In the genomic region with DNA sequence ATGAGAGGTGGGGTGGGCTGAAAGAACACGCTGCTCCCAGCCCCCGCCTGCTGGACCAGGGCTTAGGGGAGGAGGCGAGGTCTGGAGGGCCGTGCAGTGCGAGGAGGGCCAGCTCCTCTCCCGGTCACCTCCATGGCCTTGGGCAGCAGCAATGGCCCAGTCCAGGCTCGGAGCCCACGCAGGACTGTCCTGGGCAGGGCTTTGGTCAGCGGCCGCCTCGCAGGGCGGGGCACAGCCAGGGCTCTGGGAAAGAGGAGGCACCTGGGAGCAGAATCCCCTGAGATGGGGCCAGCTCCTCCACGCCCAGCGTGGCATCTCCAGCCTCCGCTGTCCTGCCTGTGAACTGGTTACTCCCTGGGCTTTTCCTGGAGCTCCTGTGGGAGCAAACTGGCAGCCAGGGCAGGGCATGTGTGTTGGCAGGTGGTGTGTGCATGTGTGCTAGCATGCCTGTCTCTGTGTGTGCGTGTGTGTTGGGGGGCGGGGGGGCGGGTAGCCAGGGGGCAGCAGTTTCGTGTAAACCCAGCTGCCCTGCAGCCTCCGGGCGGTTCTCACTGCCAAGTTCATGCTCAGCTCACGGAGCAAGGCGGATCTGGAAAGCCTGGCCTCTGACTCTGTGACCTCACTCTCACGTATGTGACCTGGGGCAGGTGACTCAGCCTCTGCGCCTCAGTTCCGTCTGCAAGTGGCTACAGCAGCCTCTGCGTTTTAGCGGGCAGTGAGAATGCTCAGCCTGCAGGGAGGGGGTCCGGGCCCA, we compare ENCODE assay signal across 1 cellular context.
TF ChIP-seq lines count a peak whose summit lies in the region.

No MANE protein-coding gene starts in this region.

TF ChIP-seq in GM23338, 12 proteins besides CTCF, POLR2A, EP300 and RAD21 (continued from another document):
- TF ChIP-seq, protein P1, sequence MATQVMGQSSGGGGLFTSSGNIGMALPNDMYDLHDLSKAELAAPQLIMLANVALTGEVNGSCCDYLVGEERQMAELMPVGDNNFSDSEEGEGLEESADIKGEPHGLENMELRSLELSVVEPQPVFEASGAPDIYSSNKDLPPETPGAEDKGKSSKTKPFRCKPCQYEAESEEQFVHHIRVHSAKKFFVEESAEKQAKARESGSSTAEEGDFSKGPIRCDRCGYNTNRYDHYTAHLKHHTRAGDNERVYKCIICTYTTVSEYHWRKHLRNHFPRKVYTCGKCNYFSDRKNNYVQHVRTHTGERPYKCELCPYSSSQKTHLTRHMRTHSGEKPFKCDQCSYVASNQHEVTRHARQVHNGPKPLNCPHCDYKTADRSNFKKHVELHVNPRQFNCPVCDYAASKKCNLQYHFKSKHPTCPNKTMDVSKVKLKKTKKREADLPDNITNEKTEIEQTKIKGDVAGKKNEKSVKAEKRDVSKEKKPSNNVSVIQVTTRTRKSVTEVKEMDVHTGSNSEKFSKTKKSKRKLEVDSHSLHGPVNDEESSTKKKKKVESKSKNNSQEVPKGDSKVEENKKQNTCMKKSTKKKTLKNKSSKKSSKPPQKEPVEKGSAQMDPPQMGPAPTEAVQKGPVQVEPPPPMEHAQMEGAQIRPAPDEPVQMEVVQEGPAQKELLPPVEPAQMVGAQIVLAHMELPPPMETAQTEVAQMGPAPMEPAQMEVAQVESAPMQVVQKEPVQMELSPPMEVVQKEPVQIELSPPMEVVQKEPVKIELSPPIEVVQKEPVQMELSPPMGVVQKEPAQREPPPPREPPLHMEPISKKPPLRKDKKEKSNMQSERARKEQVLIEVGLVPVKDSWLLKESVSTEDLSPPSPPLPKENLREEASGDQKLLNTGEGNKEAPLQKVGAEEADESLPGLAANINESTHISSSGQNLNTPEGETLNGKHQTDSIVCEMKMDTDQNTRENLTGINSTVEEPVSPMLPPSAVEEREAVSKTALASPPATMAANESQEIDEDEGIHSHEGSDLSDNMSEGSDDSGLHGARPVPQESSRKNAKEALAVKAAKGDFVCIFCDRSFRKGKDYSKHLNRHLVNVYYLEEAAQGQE (IDR thresholded peaks at IDR 0.05; ENCODE audit: unreplicated experiment): no peak
- TF ChIP-seq EZH2phosphoT487 (IDR thresholded peaks at IDR 0.05; ENCODE audit: unreplicated experiment) (no peak), ZNF331 (CRISPR knock-in tag; IDR thresholded peaks at IDR 0.05; ENCODE audit: low read depth) (no peak), JUNB (IDR thresholded peaks at IDR 0.05; ENCODE audit: unreplicated experiment) (no peak), EZH2 (IDR thresholded peaks at IDR 0.05; ENCODE audit: low read depth, unreplicated experiment) (no peak), POLR2AphosphoS5 (IDR thresholded peaks at IDR 0.05; ENCODE audit: low read depth) (no peak), STAT1 (IDR thresholded peaks at IDR 0.05; ENCODE audit: unreplicated experiment) (no peak)
- TF ChIP-seq, protein P2, sequence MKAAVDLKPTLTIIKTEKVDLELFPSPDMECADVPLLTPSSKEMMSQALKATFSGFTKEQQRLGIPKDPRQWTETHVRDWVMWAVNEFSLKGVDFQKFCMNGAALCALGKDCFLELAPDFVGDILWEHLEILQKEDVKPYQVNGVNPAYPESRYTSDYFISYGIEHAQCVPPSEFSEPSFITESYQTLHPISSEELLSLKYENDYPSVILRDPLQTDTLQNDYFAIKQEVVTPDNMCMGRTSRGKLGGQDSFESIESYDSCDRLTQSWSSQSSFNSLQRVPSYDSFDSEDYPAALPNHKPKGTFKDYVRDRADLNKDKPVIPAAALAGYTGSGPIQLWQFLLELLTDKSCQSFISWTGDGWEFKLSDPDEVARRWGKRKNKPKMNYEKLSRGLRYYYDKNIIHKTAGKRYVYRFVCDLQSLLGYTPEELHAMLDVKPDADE (IDR thresholded peaks at IDR 0.05): no peak
- TF ChIP-seq, protein P3, sequence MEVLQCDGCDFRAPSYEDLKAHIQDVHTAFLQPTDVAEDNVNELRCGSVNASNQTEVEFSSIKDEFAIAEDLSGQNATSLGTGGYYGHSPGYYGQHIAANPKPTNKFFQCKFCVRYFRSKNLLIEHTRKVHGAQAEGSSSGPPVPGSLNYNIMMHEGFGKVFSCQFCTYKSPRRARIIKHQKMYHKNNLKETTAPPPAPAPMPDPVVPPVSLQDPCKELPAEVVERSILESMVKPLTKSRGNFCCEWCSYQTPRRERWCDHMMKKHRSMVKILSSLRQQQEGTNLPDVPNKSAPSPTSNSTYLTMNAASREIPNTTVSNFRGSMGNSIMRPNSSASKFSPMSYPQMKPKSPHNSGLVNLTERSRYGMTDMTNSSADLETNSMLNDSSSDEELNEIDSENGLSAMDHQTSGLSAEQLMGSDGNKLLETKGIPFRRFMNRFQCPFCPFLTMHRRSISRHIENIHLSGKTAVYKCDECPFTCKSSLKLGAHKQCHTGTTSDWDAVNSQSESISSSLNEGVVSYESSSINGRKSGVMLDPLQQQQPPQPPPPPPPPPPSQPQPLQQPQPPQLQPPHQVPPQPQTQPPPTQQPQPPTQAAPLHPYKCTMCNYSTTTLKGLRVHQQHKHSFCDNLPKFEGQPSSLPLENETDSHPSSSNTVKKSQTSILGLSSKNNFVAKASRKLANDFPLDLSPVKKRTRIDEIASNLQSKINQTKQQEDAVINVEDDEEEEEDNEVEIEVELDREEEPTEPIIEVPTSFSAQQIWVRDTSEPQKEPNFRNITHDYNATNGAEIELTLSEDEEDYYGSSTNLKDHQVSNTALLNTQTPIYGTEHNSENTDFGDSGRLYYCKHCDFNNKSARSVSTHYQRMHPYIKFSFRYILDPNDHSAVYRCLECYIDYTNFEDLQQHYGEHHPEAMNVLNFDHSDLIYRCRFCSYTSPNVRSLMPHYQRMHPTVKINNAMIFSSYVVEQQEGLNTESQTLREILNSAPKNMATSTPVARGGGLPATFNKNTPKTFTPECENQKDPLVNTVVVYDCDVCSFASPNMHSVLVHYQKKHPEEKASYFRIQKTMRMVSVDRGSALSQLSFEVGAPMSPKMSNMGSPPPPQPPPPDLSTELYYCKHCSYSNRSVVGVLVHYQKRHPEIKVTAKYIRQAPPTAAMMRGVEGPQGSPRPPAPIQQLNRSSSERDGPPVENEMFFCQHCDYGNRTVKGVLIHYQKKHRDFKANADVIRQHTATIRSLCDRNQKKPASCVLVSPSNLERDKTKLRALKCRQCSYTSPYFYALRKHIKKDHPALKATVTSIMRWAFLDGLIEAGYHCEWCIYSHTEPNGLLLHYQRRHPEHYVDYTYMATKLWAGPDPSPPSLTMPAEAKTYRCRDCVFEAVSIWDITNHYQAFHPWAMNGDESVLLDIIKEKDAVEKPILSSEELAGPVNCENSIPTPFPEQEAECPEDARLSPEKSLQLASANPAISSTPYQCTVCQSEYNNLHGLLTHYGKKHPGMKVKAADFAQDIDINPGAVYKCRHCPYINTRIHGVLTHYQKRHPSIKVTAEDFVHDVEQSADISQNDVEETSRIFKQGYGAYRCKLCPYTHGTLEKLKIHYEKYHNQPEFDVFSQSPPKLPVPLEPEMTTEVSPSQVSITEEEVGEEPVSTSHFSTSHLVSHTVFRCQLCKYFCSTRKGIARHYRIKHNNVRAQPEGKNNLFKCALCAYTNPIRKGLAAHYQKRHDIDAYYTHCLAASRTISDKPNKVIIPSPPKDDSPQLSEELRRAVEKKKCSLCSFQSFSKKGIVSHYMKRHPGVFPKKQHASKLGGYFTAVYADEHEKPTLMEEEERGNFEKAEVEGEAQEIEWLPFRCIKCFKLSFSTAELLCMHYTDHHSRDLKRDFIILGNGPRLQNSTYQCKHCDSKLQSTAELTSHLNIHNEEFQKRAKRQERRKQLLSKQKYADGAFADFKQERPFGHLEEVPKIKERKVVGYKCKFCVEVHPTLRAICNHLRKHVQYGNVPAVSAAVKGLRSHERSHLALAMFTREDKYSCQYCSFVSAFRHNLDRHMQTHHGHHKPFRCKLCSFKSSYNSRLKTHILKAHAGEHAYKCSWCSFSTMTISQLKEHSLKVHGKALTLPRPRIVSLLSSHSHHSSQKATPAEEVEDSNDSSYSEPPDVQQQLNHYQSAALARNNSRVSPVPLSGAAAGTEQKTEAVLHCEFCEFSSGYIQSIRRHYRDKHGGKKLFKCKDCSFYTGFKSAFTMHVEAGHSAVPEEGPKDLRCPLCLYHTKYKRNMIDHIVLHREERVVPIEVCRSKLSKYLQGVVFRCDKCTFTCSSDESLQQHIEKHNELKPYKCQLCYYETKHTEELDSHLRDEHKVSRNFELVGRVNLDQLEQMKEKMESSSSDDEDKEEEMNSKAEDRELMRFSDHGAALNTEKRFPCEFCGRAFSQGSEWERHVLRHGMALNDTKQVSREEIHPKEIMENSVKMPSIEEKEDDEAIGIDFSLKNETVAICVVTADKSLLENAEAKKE (CRISPR knock-in tag; IDR thresholded peaks at IDR 0.05): no peak
